ENCODE assay signal across 8 cellular contexts in genomic region chr16:81403601-81404391, GRCh38. TPM values are rescaled to one million over a fixed set of nuclear protein-coding genes. Genes with fewer than 3 reads are reported as not detected.
DNase-seq lines count a peak whose midpoint lies in the region; ATAC-seq, FAIRE-seq and TF ChIP-seq lines count a peak whose summit lies in the region.

No MANE protein-coding gene starts in this region.

- in situ Hi-C loops in GM13976 (cut with MboI; ENCODE audit: low sequenced_read_pairs, unreplicated experiment): loop anchor here (10.0 kb wide), 1 partner anchor 221 kb away; no protein-coding TSS in a partner anchor

- no peaks in the 10 kb centered on the region for H4K20me1 ChIP-seq in keratinocyte (ENCODE audit: control insufficient read depth, extremely low read depth, insufficient read depth, low read length)

- peak overlapping the region; percentile 47 for H3K9ac ChIP-seq in keratinocyte (ENCODE audit: control insufficient read depth, extremely low read depth, insufficient read depth, low read length)

- no peaks in the 10 kb centered on the region for H3K9me1 ChIP-seq in keratinocyte (ENCODE audit: control insufficient read depth, extremely low read depth, insufficient read depth, low read length)

- H3K27ac Mint-ChIP-seq in activated B cell treated with CpG ODN at 0.5 μM for 24 hours: no peak overlapping the region

- peak; percentile 49 for ATAC-seq in HG03025 (IDR thresholded peaks at IDR 0.05; ENCODE audit: low FRiP score, unreplicated experiment)
- peak; percentile 91 for ATAC-seq in activated B cell treated with CpG ODN at 0.5 μM for 24 hours (ENCODE audit: low read depth)
- ATAC-seq in GM19467 (IDR thresholded peaks at IDR 0.05; ENCODE audit: unreplicated experiment): no peak

- H2AFZ ChIP-seq in keratinocyte (ENCODE audit: control insufficient read depth, low read length): peak overlapping the region; percentile 78

- H3K36me3 Mint-ChIP-seq in activated B cell treated with CpG ODN at 0.5 μM for 24 hours (ENCODE audit: low read depth): no peaks in the 10 kb centered on the region

- H3K27me3 ChIP-seq in keratinocyte (ENCODE audit: control insufficient read depth, extremely low read depth, insufficient read depth, low read length): no peaks in the 10 kb centered on the region

- intact Hi-C loops in activated B cell treated with CpG ODN at 0.5 μM for 24 hours (cut with micrococcal nuclease): loop anchor here (1.0 to 2.0 kb wide), 8 partner anchors 41 to 335 kb away; partner anchors contain the start of gene CMIP

- TF ChIP-seq CTCF in GM13976 (IDR thresholded peaks at IDR 0.05; ENCODE audit: borderline replicate concordance, control extremely low read depth, extremely low read depth, insufficient read depth, missing control alignments) (peak; percentile 94), activated B cell treated with CpG ODN at 0.5 μM for 24 hours (IDR thresholded peaks at IDR 0.05) (peak; percentile 86), cardiac fibroblast (IDR thresholded peaks at IDR 0.05; ENCODE audit: low read depth, low read length) (peak; percentile 90), keratinocyte (optimal IDR thresholded peaks at IDR 0.05 in 1 of 3, IDR thresholded peaks at IDR 0.05 in 1 of 3, conservative IDR thresholded peaks at IDR 0.05 in 1 of 3; ENCODE audit: extremely low read depth in 1 of 3, insufficient read depth in 2 of 3, low read length in 3 of 3) (peak; percentile 75 to 92 (median 90))

- POLR2A ChIA-PET in activated B cell treated with CpG ODN at 0.5 μM for 24 hours (lab: Charles Lee): interaction anchor here (0.5 to 1.9 kb wide), 7 partner anchors 27 to 324 kb away, joined by 3 to 16 read pairs (median 5); no protein-coding TSS in a partner anchor

- peak overlapping the region; percentile 19 for H3K4me3 Mint-ChIP-seq in activated B cell treated with CpG ODN at 0.5 μM for 24 hours

- CTCF ChIA-PET in activated B cell treated with CpG ODN at 0.5 μM for 24 hours (lab: Charles Lee): interaction anchor here (0.6 to 3.3 kb wide), 25 partner anchors 10 to 470 kb away, joined by 3 to 31 read pairs (median 4); no protein-coding TSS in a partner anchor

- H3K9me3 ChIP-seq in keratinocyte (ENCODE audit: control insufficient read depth, low read depth, low read length): peaks cover 2% of the 10 kb centered on the region

- no peak overlapping the region for H3K4me3 ChIP-seq in cardiac fibroblast (replicated peaks in 1 of 2; ENCODE audit: low read depth in 2 of 2, low read length in 2 of 2)
- H3K4me3 ChIP-seq in keratinocyte (ENCODE audit: control insufficient read depth in 2 of 3, extremely low read depth in 1 of 3, insufficient read depth in 2 of 3, low read depth in 1 of 3, low read length in 3 of 3): no peak overlapping the region

- no peaks in the 10 kb centered on the region for H3K79me2 ChIP-seq in keratinocyte (ENCODE audit: control insufficient read depth, insufficient read depth, low read length)

- H3K4me1 ChIP-seq in keratinocyte (ENCODE audit: control insufficient read depth, extremely low read depth, insufficient read depth, low read length): peaks cover 49% of the 10 kb centered on the region

- no peaks in the 10 kb centered on the region for H3K36me3 ChIP-seq in keratinocyte (ENCODE audit: control insufficient read depth in 2 of 2, extremely low read depth in 1 of 2, insufficient read depth in 2 of 2, low read length in 2 of 2)

- DNase-seq in GM13976 (ENCODE audit: low spot score) (peak; percentile 93), NCI-H2196 treated with DMSO at 0.1 percent for 48 hours (lab: John Stamatoyannopoulos, UW; ENCODE audit: unreplicated experiment) (peak; percentile 32), activated B cell treated with CpG ODN at 0.5 μM for 24 hours (peak; percentile 81), cardiac fibroblast (ENCODE audit: low read depth in 2 of 2) (peak; percentile 76), keratinocyte (ENCODE audit: low read depth, low spot score) (peak; percentile 13)
- peak; percentile 53 to 71 for DNase-seq in stimulated activated CD4-positive, alpha-beta T cell treated with anti-CD3 and anti-CD28 coated beads, Interleukin-15, amount 100 ng/mL, for 1 hour (ENCODE audit: low read depth in 1 of 2, low spot score in 1 of 2)

- peaks cover 3% of the 10 kb centered on the region for H3K9me3 Mint-ChIP-seq in activated B cell treated with CpG ODN at 0.5 μM for 24 hours

- peak overlapping the region; percentile 69 for H3K4me2 ChIP-seq in keratinocyte (ENCODE audit: control insufficient read depth, extremely low read depth, insufficient read depth, low read depth, low read length)

- peak overlapping the region; percentile 26 for H3K27ac ChIP-seq in keratinocyte (ENCODE audit: control insufficient read depth, insufficient read depth, low read length)

- peaks cover 7% of the 10 kb centered on the region for H3K27me3 Mint-ChIP-seq in activated B cell treated with CpG ODN at 0.5 μM for 24 hours

- H3K4me1 Mint-ChIP-seq in activated B cell treated with CpG ODN at 0.5 μM for 24 hours: peaks cover 3% of the 10 kb centered on the region

- peak; percentile 49 for FAIRE-seq in keratinocyte (lab: Jason Lieb, UNC)

- dilution Hi-C loops in keratinocyte (cut with MboI; ENCODE audit: extremely low pct_ligation_motif_present, low sequenced_read_pairs): no loop called here

RNA-seq across cellular contexts. Expression of gene CMIP, which starts 40.8 kb away (rescaled TPM):
- total RNA-seq in activated B cell treated with CpG ODN at 0.5 μM for 24 hours: 62.4 and 76.3 TPM in 2 replicates
- polyA plus RNA-seq in keratinocyte: 4.6 to 18.7 TPM (median 5.0 TPM) in 3 replicates
- 20.1 TPM for polyA plus RNA-seq in keratinocyte (2011; ENCODE audit: low read depth)
- polyA plus RNA-seq in keratinocyte (2011; cell fraction: cytosol; rRNA removed): 12.3 and 20.2 TPM in 2 replicates
- polyA plus RNA-seq in keratinocyte (2011; cell fraction: nucleus; rRNA removed): 27.0 and 37.4 TPM in 2 replicates
- 41.8 and 43.5 TPM in 2 replicates for polyA plus RNA-seq in keratinocyte (2012; ENCODE audit: low replicate concordance)
- 22.9 to 114 TPM (median 29.7 TPM) in 3 replicates for polyA minus RNA-seq in keratinocyte
- polyA minus RNA-seq in keratinocyte (2011; cell fraction: cytosol; rRNA and poly(A)+ RNA removed): 28.2 TPM
- polyA minus RNA-seq in keratinocyte (2011; cell fraction: nucleus; rRNA and poly(A)+ RNA removed): 33.2 and 59.6 TPM in 2 replicates

Comparison
In these comparisons a context has a peak if more than half of its experiments do, and no peak if none do; other contexts are left out.
1. DNase-seq: peak in every context shown above with its lines; median percentile 93 in GM13976; 81 in activated B cell treated with CpG ODN at 0.5 μM for 24 hours; 76 in cardiac fibroblast; 62 in stimulated activated CD4-positive, alpha-beta T cell treated with anti-CD3 and anti-CD28 coated beads, Interleukin-15, amount 100 ng/mL, for 1 hour; 32 in NCI-H2196 treated with DMSO at 0.1 percent for 48 hours; 13 in keratinocyte.